In the genomic region with DNA sequence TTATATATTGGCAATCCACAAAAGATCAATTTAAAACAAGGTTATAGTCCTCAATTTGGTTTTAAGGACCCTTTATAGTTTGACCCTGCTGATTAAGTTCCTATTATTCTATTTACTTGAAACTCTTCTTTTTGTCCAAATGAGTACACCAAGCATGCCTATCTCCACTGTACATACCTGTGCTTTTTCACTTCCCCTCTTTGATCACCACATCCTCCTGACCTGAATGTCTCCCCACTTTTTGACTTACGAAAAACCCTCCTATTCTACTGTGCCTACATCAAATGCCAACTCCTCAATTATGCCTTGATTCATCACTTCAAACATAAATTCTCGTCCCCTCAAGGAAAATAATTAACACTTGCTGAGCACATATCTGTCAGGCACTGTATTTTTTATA, we compare ENCODE assay signal across 17 cellular contexts.
DNase-seq lines count a peak whose midpoint lies in the region; ATAC-seq and TF ChIP-seq lines count a peak whose summit lies in the region.
"Had no signal": no experiment of that assay in that cellular context is flagged by ENCODE, and none has a peak within 500 bp of the region (broad histone marks: within the 10 kb centered on the region; RNA-seq: fewer than 3 reads in every experiment).

No MANE protein-coding gene starts in this region.

- H3K4me1 ChIP-seq in OCI-LY3 (ENCODE audit: low read length) (peaks cover 22% of the 10 kb centered on the region), ovary (ENCODE audit: insufficient read depth) (peaks cover 2% of the 10 kb centered on the region)
- H3K4me1 ChIP-seq: right lobe of liver had no signal

- H3K9ac ChIP-seq in OCI-LY3 (ENCODE audit: low read length) = no peak overlapping the region

- H3K36me3 ChIP-seq in OCI-LY3 (replicated peaks; ENCODE audit: low read depth, low read length) = no peaks in the 10 kb centered on the region
- H3K36me3 ChIP-seq in ovary = no peaks in the 10 kb centered on the region
- H3K36me3 ChIP-seq: right lobe of liver had no signal

- H3K27ac Mint-ChIP-seq in stimulated activated effector memory CD8-positive, alpha-beta T cell treated with anti-CD3 and anti-CD28 coated beads, Interleukin-12 subunit alpha, Interleukin-12 subunit beta, amount 100 ng/mL, for 72 hours = no peak overlapping the region
- H3K27ac Mint-ChIP-seq: activated CD8-positive, alpha-beta T cell treated with anti-CD3 and anti-CD28 coated beads for 36 hours; activated T-helper 1 cell treated with anti-CD3 and anti-CD28 coated beads, Interleukin-12 subunit alpha, Interleukin-12 subunit beta, Interleukin-2, Interleukin-4 antibody, amounts not matched to agents 30 ng/mL and 10 ng/mL and 1 ng/mL, durations not matched to agents 14 hours and 24 hours and 36 hours had no signal

- peaks cover 19% of the 10 kb centered on the region for H3K9me3 Mint-ChIP-seq in stimulated activated effector memory CD8-positive, alpha-beta T cell treated with anti-CD3 and anti-CD28 coated beads, Interleukin-12 subunit alpha, Interleukin-12 subunit beta, amount 100 ng/mL, for 72 hours
- H3K9me3 Mint-ChIP-seq: activated T-helper 1 cell treated with anti-CD3 and anti-CD28 coated beads, Interleukin-12 subunit alpha, Interleukin-12 subunit beta, Interleukin-2, Interleukin-4 antibody, amounts not matched to agents 30 ng/mL and 10 ng/mL and 1 ng/mL, durations not matched to agents 14 hours and 24 hours and 36 hours had no signal

- H3K4me3 ChIP-seq in OCI-LY3 (ENCODE audit: low read length) (no peak overlapping the region), ovary (no peak overlapping the region)
- H3K4me3 ChIP-seq: right lobe of liver had no signal

- DNase-seq in activated naive CD4-positive, alpha-beta T cell (lab: John Stamatoyannopoulos, UW) = no peak
- DNase-seq in stimulated activated effector memory CD8-positive, alpha-beta T cell treated with anti-CD3 and anti-CD28 coated beads, Interleukin-12 subunit alpha, Interleukin-12 subunit beta, amount 100 ng/mL, for 72 hours (ENCODE audit: low spot score in 2 of 2) = no peak
- DNase-seq in NCI-H2171 (lab: John Stamatoyannopoulos, UW) = no peak
- no peak for DNase-seq in ovary
- DNase-seq: activated CD8-positive, alpha-beta T cell treated with anti-CD3 and anti-CD28 coated beads for 36 hours; caudate nucleus; midbrain; NCI-H2081; NCI-H526 treated with DMSO at 0.1 percent for 48 hours; right lobe of liver; substantia nigra had no signal

- no peaks in the 10 kb centered on the region for H3K79me2 ChIP-seq in OCI-LY3 (ENCODE audit: low read length)

- H3K4me3 Mint-ChIP-seq in stimulated activated effector memory CD8-positive, alpha-beta T cell treated with anti-CD3 and anti-CD28 coated beads, Interleukin-12 subunit alpha, Interleukin-12 subunit beta, amount 100 ng/mL, for 72 hours = no peak overlapping the region
- H3K4me3 Mint-ChIP-seq: activated CD8-positive, alpha-beta T cell treated with anti-CD3 and anti-CD28 coated beads for 36 hours; activated T-helper 1 cell treated with anti-CD3 and anti-CD28 coated beads, Interleukin-12 subunit alpha, Interleukin-12 subunit beta, Interleukin-2, Interleukin-4 antibody, amounts not matched to agents 30 ng/mL and 10 ng/mL and 1 ng/mL, durations not matched to agents 14 hours and 24 hours and 36 hours had no signal

- no peak for TF ChIP-seq POLR2A in ovary (IDR thresholded peaks at IDR 0.05)

- no peaks in the 10 kb centered on the region for H4K20me1 ChIP-seq in OCI-LY3 (ENCODE audit: insufficient read depth, low read length)

- no peaks in the 10 kb centered on the region for H3K4me1 Mint-ChIP-seq in stimulated activated effector memory CD8-positive, alpha-beta T cell treated with anti-CD3 and anti-CD28 coated beads, Interleukin-12 subunit alpha, Interleukin-12 subunit beta, amount 100 ng/mL, for 72 hours

- 80 to 89% (median 84%) methylated on average over 2 of the region's 2 CpGs for WGBS in ovary, 3 donors

- TF ChIP-seq EP300 in ovary (IDR thresholded peaks at IDR 0.05) = no peak

- no peak overlapping the region for H2AFZ ChIP-seq in OCI-LY3 (ENCODE audit: low read depth, low read length)

- intact Hi-C loops in ovary (cut with DNase I) = no loop called here

- H3K9me3 ChIP-seq in OCI-LY3 (ENCODE audit: insufficient read depth, low read length) (peaks cover 12% of the 10 kb centered on the region; the same call in 1 of the 2 replicates), ovary (no peaks in the 10 kb centered on the region)

- TF ChIP-seq CTCF in OCI-LY3 (IDR thresholded peaks at IDR 0.05; ENCODE audit: low read depth, low read length) = no peak
- TF ChIP-seq CTCF in ovary (IDR thresholded peaks at IDR 0.05) = no peak

- no peaks in the 10 kb centered on the region for H3K27me3 ChIP-seq in OCI-LY3 (ENCODE audit: low read depth, low read length)
- H3K27me3 ChIP-seq in ovary = no peaks in the 10 kb centered on the region
- H3K27me3 ChIP-seq: right lobe of liver had no signal

- H3K36me3 Mint-ChIP-seq in stimulated activated effector memory CD8-positive, alpha-beta T cell treated with anti-CD3 and anti-CD28 coated beads, Interleukin-12 subunit alpha, Interleukin-12 subunit beta, amount 100 ng/mL, for 72 hours = no peaks in the 10 kb centered on the region

- H3K4me2 ChIP-seq in OCI-LY3 (ENCODE audit: low read length) = peak overlapping the region; percentile 29

- H3K27ac ChIP-seq in OCI-LY3 (ENCODE audit: low read length) (no peak overlapping the region), ovary (no peak overlapping the region)
- H3K27ac ChIP-seq: right lobe of liver had no signal

- ATAC-seq in GM18867 (IDR thresholded peaks at IDR 0.05; ENCODE audit: unreplicated experiment) (peak; percentile 95), GM21528 (IDR thresholded peaks at IDR 0.05; ENCODE audit: low FRiP score, unreplicated experiment) (peak; percentile 63), HG03095 (IDR thresholded peaks at IDR 0.05; ENCODE audit: unreplicated experiment) (peak; percentile 70)
- ATAC-seq in stimulated activated effector memory CD8-positive, alpha-beta T cell treated with anti-CD3 and anti-CD28 coated beads, Interleukin-12 subunit alpha, Interleukin-12 subunit beta, amount 100 ng/mL, for 72 hours = no peak
- ATAC-seq: activated CD8-positive, alpha-beta T cell treated with anti-CD3 and anti-CD28 coated beads for 36 hours; Panc1; right lobe of liver had no signal
